ENCODE assay signal across 1 cellular context in genomic region chr15:74870496-74871213, GRCh38.
TF ChIP-seq lines count a peak whose summit lies in the region.

No MANE protein-coding gene starts in this region.

TF ChIP-seq in WTC11, 78 proteins besides CTCF, POLR2A, EP300 and RAD21 (continued from another document):
- TF ChIP-seq, protein P1, sequence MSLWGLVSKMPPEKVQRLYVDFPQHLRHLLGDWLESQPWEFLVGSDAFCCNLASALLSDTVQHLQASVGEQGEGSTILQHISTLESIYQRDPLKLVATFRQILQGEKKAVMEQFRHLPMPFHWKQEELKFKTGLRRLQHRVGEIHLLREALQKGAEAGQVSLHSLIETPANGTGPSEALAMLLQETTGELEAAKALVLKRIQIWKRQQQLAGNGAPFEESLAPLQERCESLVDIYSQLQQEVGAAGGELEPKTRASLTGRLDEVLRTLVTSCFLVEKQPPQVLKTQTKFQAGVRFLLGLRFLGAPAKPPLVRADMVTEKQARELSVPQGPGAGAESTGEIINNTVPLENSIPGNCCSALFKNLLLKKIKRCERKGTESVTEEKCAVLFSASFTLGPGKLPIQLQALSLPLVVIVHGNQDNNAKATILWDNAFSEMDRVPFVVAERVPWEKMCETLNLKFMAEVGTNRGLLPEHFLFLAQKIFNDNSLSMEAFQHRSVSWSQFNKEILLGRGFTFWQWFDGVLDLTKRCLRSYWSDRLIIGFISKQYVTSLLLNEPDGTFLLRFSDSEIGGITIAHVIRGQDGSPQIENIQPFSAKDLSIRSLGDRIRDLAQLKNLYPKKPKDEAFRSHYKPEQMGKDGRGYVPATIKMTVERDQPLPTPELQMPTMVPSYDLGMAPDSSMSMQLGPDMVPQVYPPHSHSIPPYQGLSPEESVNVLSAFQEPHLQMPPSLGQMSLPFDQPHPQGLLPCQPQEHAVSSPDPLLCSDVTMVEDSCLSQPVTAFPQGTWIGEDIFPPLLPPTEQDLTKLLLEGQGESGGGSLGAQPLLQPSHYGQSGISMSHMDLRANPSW (CRISPR knock-in tag; conservative IDR thresholded peaks at IDR 0.05; ENCODE audit: low read depth), result no peak
- no peak for TF ChIP-seq FOXP4 (CRISPR knock-in tag; IDR thresholded peaks at IDR 0.05)
- TF ChIP-seq, protein P2, sequence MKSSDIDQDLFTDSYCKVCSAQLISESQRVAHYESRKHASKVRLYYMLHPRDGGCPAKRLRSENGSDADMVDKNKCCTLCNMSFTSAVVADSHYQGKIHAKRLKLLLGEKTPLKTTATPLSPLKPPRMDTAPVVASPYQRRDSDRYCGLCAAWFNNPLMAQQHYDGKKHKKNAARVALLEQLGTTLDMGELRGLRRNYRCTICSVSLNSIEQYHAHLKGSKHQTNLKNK (CRISPR knock-in tag; IDR thresholded peaks at IDR 0.05), result no peak
